ENCODE assay signal across 21 cellular contexts in genomic region chr13:110636053-110636475, GRCh38.
"Had no signal": no experiment of that assay in that cellular context is flagged by ENCODE, and none has a peak within 500 bp of the region (broad histone marks: within the 10 kb centered on the region; RNA-seq: fewer than 3 reads in every experiment).

No MANE protein-coding gene starts in this region.

- H3K27ac ChIP-seq: epithelial cell of prostate, heart left ventricle, right lobe of liver, skin epidermis, tibial artery had no signal

- H3K9me3 Mint-ChIP-seq: activated naive CD8-positive, alpha-beta T cell treated with anti-CD3 and anti-CD28 coated beads, Interleukin-2, amount 50 U/mL, for 24 hours; stimulated activated naive CD8-positive, alpha-beta T cell treated with anti-CD3 and anti-CD28 coated beads, Interleukin-15, Interleukin-2, amounts not matched to agents 100 ng/mL and 50 ng/mL, for 24 hours had no signal

- DNase-seq: activated CD4-positive, alpha-beta T cell treated with anti-CD3 and anti-CD28 coated beads for 4 hours; activated CD4-positive, alpha-beta T cell treated with anti-CD3 and anti-CD28 coated beads, Interleukin-2, amount 50 U/mL, for 48 hours; activated CD4-positive, CD25-positive, alpha-beta regulatory T cell; activated gamma-delta T cell; activated naive CD4-positive, alpha-beta T cell treated with anti-CD3 and anti-CD28 coated beads, Interleukin-2, amount 50 U/mL, for 16 hours; activated naive CD8-positive, alpha-beta T cell treated with anti-CD3 and anti-CD28 coated beads, Interleukin-2, amount 50 U/mL, for 24 hours; cerebellar nuclear complex; cortex of kidney; heart left ventricle; islet precursor cell; left colon; mesenchymal stem cell; mucosa of descending colon; occipital lobe; right lobe of liver; stimulated activated CD4-positive, alpha-beta T cell treated with anti-CD3 and anti-CD28 coated beads, Interleukin-1b, Interleukin-23, amount 100 ng/mL, for 48 hours; T-helper 9 cell; tibial artery had no signal

- H3K27me3 ChIP-seq: heart left ventricle, right lobe of liver, tibial artery had no signal

- H3K4me3 Mint-ChIP-seq: activated naive CD8-positive, alpha-beta T cell treated with anti-CD3 and anti-CD28 coated beads, Interleukin-2, amount 50 U/mL, for 24 hours; stimulated activated naive CD8-positive, alpha-beta T cell treated with anti-CD3 and anti-CD28 coated beads, Interleukin-15, Interleukin-2, amounts not matched to agents 100 ng/mL and 50 ng/mL, for 24 hours had no signal

- H3K9me3 ChIP-seq: heart left ventricle, mucosa of descending colon, right lobe of liver, tibial artery had no signal

- H3K27ac Mint-ChIP-seq: activated naive CD8-positive, alpha-beta T cell treated with anti-CD3 and anti-CD28 coated beads, Interleukin-2, amount 50 U/mL, for 24 hours; stimulated activated naive CD8-positive, alpha-beta T cell treated with anti-CD3 and anti-CD28 coated beads, Interleukin-15, Interleukin-2, amounts not matched to agents 100 ng/mL and 50 ng/mL, for 24 hours had no signal

- ATAC-seq: activated naive CD8-positive, alpha-beta T cell treated with anti-CD3 and anti-CD28 coated beads, Interleukin-2, amount 50 U/mL, for 24 hours; heart left ventricle had no signal

- H3K4me3 ChIP-seq: heart left ventricle, mucosa of descending colon, right lobe of liver, skin epidermis, tibial artery had no signal

- H3K27me3 Mint-ChIP-seq: activated naive CD8-positive, alpha-beta T cell treated with anti-CD3 and anti-CD28 coated beads, Interleukin-2, amount 50 U/mL, for 24 hours; stimulated activated naive CD8-positive, alpha-beta T cell treated with anti-CD3 and anti-CD28 coated beads, Interleukin-15, Interleukin-2, amounts not matched to agents 100 ng/mL and 50 ng/mL, for 24 hours had no signal
